Comparison of ENCODE assay signal across 8 cellular contexts in genomic region chrX:23694606-23695005, GRCh38. TPM values are rescaled to one million over a fixed set of nuclear protein-coding genes. Genes with fewer than 3 reads are reported as not detected.
DNase-seq lines count a peak whose midpoint lies in the region; ATAC-seq and TF ChIP-seq lines count a peak whose summit lies in the region.

No MANE protein-coding gene starts in this region.

- no peaks in the 10 kb centered on the region for H3K4me1 ChIP-seq in foreskin keratinocyte

- no peaks in the 10 kb centered on the region for H3K27me3 ChIP-seq in foreskin keratinocyte

- no peak overlapping the region for H3K4me3 Mint-ChIP-seq in HFFc6
- no peak overlapping the region for H3K4me3 Mint-ChIP-seq in activated T-cell treated with anti-CD3 and anti-CD28 coated beads, Interleukin-2, amount 50 U/mL, for 24 hours

- DNase-seq in NCI-H2081 (lab: John Stamatoyannopoulos, UW) (peak; percentile 38 to 57), NCI-H2081 treated with DMSO at 0.1 percent for 48 hours (lab: John Stamatoyannopoulos, UW) (no peak), HFFc6 (peak; percentile 26), NCI-H510A (lab: John Stamatoyannopoulos, UW) (peak; percentile 12), foreskin keratinocyte (peak in 1 of 2 donors; percentile 11), occipital lobe (lab: John Stamatoyannopoulos, UW) (peak; percentile 0)
- peak; percentile 37 for DNase-seq in activated T-cell treated with anti-CD3 and anti-CD28 coated beads, Interleukin-2, amount 50 U/mL, for 24 hours

- no peaks in the 10 kb centered on the region for H3K9me3 Mint-ChIP-seq in HFFc6
- no peaks in the 10 kb centered on the region for H3K9me3 Mint-ChIP-seq in activated T-cell treated with anti-CD3 and anti-CD28 coated beads, Interleukin-2, amount 50 U/mL, for 24 hours

- H3K27me3 Mint-ChIP-seq in HFFc6 (ENCODE audit: insufficient read depth) = no peaks in the 10 kb centered on the region; the same call in 1 of the 2 replicates
- peaks cover 8% of the 10 kb centered on the region for H3K27me3 Mint-ChIP-seq in activated T-cell treated with anti-CD3 and anti-CD28 coated beads, Interleukin-2, amount 50 U/mL, for 24 hours

- TF ChIP-seq CTCF in HFFc6 (IDR thresholded peaks at IDR 0.05) = peak; percentile 63
- TF ChIP-seq CTCF in foreskin keratinocyte (conservative IDR thresholded peaks at IDR 0.05) = peak; percentile 52

- H3K4me1 Mint-ChIP-seq in HFFc6 (ENCODE audit: low read depth) = no peaks in the 10 kb centered on the region
- peaks cover 3% of the 10 kb centered on the region for H3K4me1 Mint-ChIP-seq in activated T-cell treated with anti-CD3 and anti-CD28 coated beads, Interleukin-2, amount 50 U/mL, for 24 hours (ENCODE audit: low read depth)

- H3K36me3 Mint-ChIP-seq in HFFc6 (ENCODE audit: low read depth) = no peaks in the 10 kb centered on the region
- H3K36me3 Mint-ChIP-seq in activated T-cell treated with anti-CD3 and anti-CD28 coated beads, Interleukin-2, amount 50 U/mL, for 24 hours (ENCODE audit: low read depth) = no peaks in the 10 kb centered on the region

- ATAC-seq in foreskin keratinocyte (peak; percentile 65), HG02588 (IDR thresholded peaks at IDR 0.05; ENCODE audit: unreplicated experiment) (no peak)

- no peak overlapping the region for H3K27ac Mint-ChIP-seq in HFFc6
- H3K27ac Mint-ChIP-seq in activated T-cell treated with anti-CD3 and anti-CD28 coated beads, Interleukin-2, amount 50 U/mL, for 24 hours = no peak overlapping the region

- no peak overlapping the region for H3K27ac ChIP-seq in foreskin keratinocyte

RNA-seq across cellular contexts. Expression of gene PRDX4, which starts 27.3 kb away (rescaled TPM):
- 100 to 1,000 TPM; 125 to 149 (median 136) TPM for total RNA-seq in HFFc6 (2021; fragmentation: NEBNext Ultra II Directional; extraction: Animal tissue kit (Norgen Biotek cat#: 25700))
- 106 and 109 TPM in 2 replicates for total RNA-seq in foreskin keratinocyte
- 136 and 140 TPM in 2 replicates for polyA plus RNA-seq in foreskin keratinocyte
- total RNA-seq in occipital lobe = 37.9 TPM

RNA-seq across cellular contexts. Expression of gene ACOT9, which starts 48.5 kb away (rescaled TPM):
- 10 to 100 TPM; 49.1 to 52.8 (median 50.3) TPM for total RNA-seq in HFFc6 (2021; fragmentation: NEBNext Ultra II Directional; extraction: Animal tissue kit (Norgen Biotek cat#: 25700))
- total RNA-seq in foreskin keratinocyte (71.8 and 74.1 TPM in 2 replicates), occipital lobe (19.5 TPM)
- 59.6 and 63.1 TPM in 2 replicates for polyA plus RNA-seq in foreskin keratinocyte
